Comparison of ENCODE assay signal across 8 cellular contexts in the genomic region with DNA sequence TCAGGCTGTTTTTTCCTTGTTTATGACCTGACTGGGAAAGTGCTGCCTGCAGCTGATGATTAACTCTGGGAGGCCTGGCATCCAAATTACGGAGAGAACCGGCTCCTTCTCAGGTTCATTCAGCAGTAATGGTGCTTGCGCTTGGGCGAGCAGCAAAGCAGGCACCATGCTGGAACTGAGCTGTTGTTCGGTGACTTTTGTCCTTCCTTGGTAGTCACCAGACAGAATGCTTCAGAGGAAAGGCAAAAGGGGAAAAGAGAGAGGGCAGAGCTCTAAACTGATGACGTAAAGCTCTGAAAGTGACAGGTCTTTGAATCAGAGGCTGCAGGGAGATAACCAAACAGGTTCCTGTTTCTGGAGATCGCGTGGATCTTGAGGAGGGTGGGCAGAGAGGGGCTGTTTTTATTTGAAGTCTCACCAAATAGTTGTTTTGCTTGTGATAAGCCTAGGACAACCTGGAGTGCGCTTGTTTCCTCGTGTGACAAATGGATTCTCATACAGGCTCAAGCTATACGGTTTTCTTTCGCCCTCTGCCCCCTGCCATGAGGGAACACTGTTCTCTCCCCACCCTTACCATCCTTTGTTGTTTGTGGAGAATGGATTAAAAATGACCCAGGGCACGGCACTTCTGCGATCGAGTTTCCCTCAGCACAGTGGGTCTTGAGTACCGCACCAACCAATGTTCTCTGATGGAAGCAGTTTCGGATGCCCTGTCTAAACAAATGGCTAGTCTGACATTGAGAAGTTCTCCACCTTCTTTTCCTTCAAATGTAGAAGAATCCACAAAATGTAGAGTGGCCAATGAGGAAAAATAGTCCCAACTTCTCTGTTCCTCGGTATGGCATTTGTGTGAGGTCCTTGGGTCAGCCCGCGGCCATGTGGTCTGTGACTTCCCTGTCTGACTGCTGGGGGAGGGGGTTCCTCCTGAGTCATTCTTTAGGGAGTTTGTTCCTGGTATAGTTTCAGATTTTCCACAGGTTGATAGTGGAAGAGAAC.
DNase-seq lines count a peak whose midpoint lies in the region; ATAC-seq and TF ChIP-seq lines count a peak whose summit lies in the region.

No MANE protein-coding gene starts in this region.

- peaks cover 61% of the 10 kb centered on the region for H3K79me2 ChIP-seq in SU-DHL-6 (ENCODE audit: insufficient read depth, low read length)

- H3K4me3 ChIP-seq in SU-DHL-6 (ENCODE audit: insufficient read depth, low read length, poor library complexity, severe bottlenecking) (peak overlapping the region; percentile 86), retinal pigment epithelial cell (ENCODE audit: low read length) (peak overlapping the region; percentile 61)

- H3K27me3 ChIP-seq in SU-DHL-6 (ENCODE audit: low read length), result no peaks in the 10 kb centered on the region

- H2AFZ ChIP-seq in SU-DHL-6 (ENCODE audit: low read depth, low read length, severe bottlenecking), result no peak overlapping the region

- DNase-seq in SKM-1 treated with dmso at 0.1 percent for 144 hours (lab: John Stamatoyannopoulos, UW; ENCODE audit: unreplicated experiment), result peak; percentile 62
- DNase-seq in SKM-1 (lab: John Stamatoyannopoulos, UW; ENCODE audit: unreplicated experiment), result no peak
- peak; percentile 73 for DNase-seq in globus pallidus (ENCODE audit: low spot score)
- no peak for DNase-seq in retinal pigment epithelial cell (ENCODE audit: low read depth)
- DNase-seq in cerebellar nuclear complex (lab: John Stamatoyannopoulos, UW), result no peak
- DNase-seq in GM03348 (ENCODE audit: low spot score), result no peak

- TF ChIP-seq CTCF in SU-DHL-6 (IDR thresholded peaks at IDR 0.05; ENCODE audit: insufficient read depth, low read length, poor library complexity, severe bottlenecking), result no peak
- TF ChIP-seq CTCF in retinal pigment epithelial cell (conservative IDR thresholded peaks at IDR 0.05; ENCODE audit: low read depth, low read length), result no peak

- no peaks in the 10 kb centered on the region for H3K9me2 ChIP-seq in SU-DHL-6 (replicated peaks; ENCODE audit: insufficient read depth, low read length)

- peak overlapping the region; percentile 89 for H3K4me2 ChIP-seq in SU-DHL-6 (ENCODE audit: low read depth, low read length, poor library complexity, severe bottlenecking)

- H3K9ac ChIP-seq in SU-DHL-6 (ENCODE audit: low read length), result peak overlapping the region; percentile 93

- peaks cover 32% of the 10 kb centered on the region for H3K36me3 ChIP-seq in SU-DHL-6 (ENCODE audit: low read length)

- peaks cover 60% of the 10 kb centered on the region for H3F3A ChIP-seq in SU-DHL-6 (ENCODE audit: insufficient read depth)

- peak overlapping the region; percentile 95 for H3K27ac ChIP-seq in SU-DHL-6 (ENCODE audit: low read depth, low read length)

- H3K9me3 ChIP-seq in SU-DHL-6 (ENCODE audit: insufficient read depth, low read length), result no peaks in the 10 kb centered on the region

- peak; percentile 25 for ATAC-seq in HG02981 (IDR thresholded peaks at IDR 0.05; ENCODE audit: unreplicated experiment)

- H4K20me1 ChIP-seq in SU-DHL-6 (ENCODE audit: low read depth, low read length), result no peaks in the 10 kb centered on the region

Comparison
In these comparisons a context has a peak if more than half of its experiments do, and no peak if none do; other contexts are left out.
1. DNase-seq: peak in SKM-1 treated with dmso at 0.1 percent for 144 hours (single experiment) and globus pallidus (single experiment); none in SKM-1 (single experiment), retinal pigment epithelial cell (single experiment), cerebellar nuclear complex (0 of 2) and GM03348 (single experiment).